ENCODE assay signal across 20 cellular contexts in genomic region chr12:13090054-13090453, GRCh38. TPM values are rescaled to one million over a fixed set of nuclear protein-coding genes. Genes with fewer than 3 reads are reported as not detected.
A peak's percentile ranks its signal among the peaks of the same experiment; 100 is the strongest.
DNase-seq lines count a peak whose midpoint lies in the region; ATAC-seq, FAIRE-seq and TF ChIP-seq lines count a peak whose summit lies in the region.
"Had no signal": no experiment of that assay in that cellular context is flagged by ENCODE, and none has a peak within 500 bp of the region (broad histone marks: within the 10 kb centered on the region; RNA-seq: fewer than 3 reads in every experiment).

No MANE protein-coding gene starts in this region.

- intact Hi-C loops in thyroid gland (cut with DNase I) = loop anchor here (10.0 kb wide), 1 partner anchor 175 kb away; no protein-coding TSS in a partner anchor

- H3K4me2 ChIP-seq in neuronal stem cell (ENCODE audit: insufficient read depth, low read length, poor library complexity, severe bottlenecking) = no peak overlapping the region
- H3K4me2 ChIP-seq: neural progenitor cell had no signal

- H3K4me3 ChIP-seq in neuronal stem cell (ENCODE audit: low read length in 2 of 2) (no peak overlapping the region), thyroid gland (replicated peaks in 1 of 3) (no peak overlapping the region)
- H3K4me3 ChIP-seq: heart right ventricle, neural progenitor cell, psoas muscle had no signal

- ATAC-seq in GM21723 (IDR thresholded peaks at IDR 0.05; ENCODE audit: unreplicated experiment) (peak; percentile 60), HG03469 (IDR thresholded peaks at IDR 0.05; ENCODE audit: unreplicated experiment) (peak; percentile 50)
- ATAC-seq: heart right ventricle, left colon, psoas muscle, WTC11 had no signal

- H3K4me1 ChIP-seq in neuronal stem cell (ENCODE audit: control insufficient read depth in 2 of 2, insufficient read depth in 1 of 2, low read depth in 1 of 2, low read length in 2 of 2) = peaks cover 5 to 22% of the 10 kb centered on the region in 2 donors
- peaks cover 9 to 20% of the 10 kb centered on the region in 2 donors for H3K4me1 ChIP-seq in thyroid gland
- H3K4me1 ChIP-seq: psoas muscle had no signal

- peaks cover 0 to 2% of the 10 kb centered on the region in 2 donors for H3K9me3 ChIP-seq in neuronal stem cell (replicated peaks in 1 of 2; ENCODE audit: control insufficient read depth in 2 of 2, insufficient read depth in 1 of 2, low read depth in 1 of 2, low read length in 2 of 2)
- H3K9me3 ChIP-seq in thyroid gland = no peaks in the 10 kb centered on the region
- H3K9me3 ChIP-seq: heart right ventricle, psoas muscle had no signal

- WGBS in neuronal stem cell (ENCODE audit: extremely low coverage in 2 of 2, insufficient read length in 2 of 2, insufficient replicate concordance in 1 of 2), 2 donors = no CpG with 5 or more reads among the region's 4 CpGs
- WGBS in thyroid gland, 2 donors = 92 to 96% methylated on average over 4 of the region's 4 CpGs

- H3K9ac ChIP-seq in neuronal stem cell (ENCODE audit: low read depth, low read length, poor library complexity) = no peak overlapping the region
- H3K9ac ChIP-seq: neural progenitor cell had no signal

- no peak overlapping the region for H2AFZ ChIP-seq in neuronal stem cell (ENCODE audit: low read length)
- H2AFZ ChIP-seq: neural progenitor cell had no signal

- H4K91ac ChIP-seq in neuronal stem cell (ENCODE audit: low read depth, low read length, poor library complexity) = no peak overlapping the region

- no peak overlapping the region for H2BK120ac ChIP-seq in neuronal stem cell (ENCODE audit: low read depth, low read length)

- no peak overlapping the region for H3K14ac ChIP-seq in neuronal stem cell (ENCODE audit: low read length)

- H3K23ac ChIP-seq in neuronal stem cell (ENCODE audit: low read depth, low read length, poor library complexity) = no peak overlapping the region

- H3K18ac ChIP-seq in neuronal stem cell (ENCODE audit: low read length) = no peak overlapping the region

- no peak overlapping the region for H2BK5ac ChIP-seq in neuronal stem cell (ENCODE audit: low read length)

- DNase-seq in GM18507 (ENCODE audit: extremely low spot score, insufficient read length, low read depth) (no peak), neuronal stem cell (ENCODE audit: low spot score) (no peak), DMS114 treated with DMSO at 0.1 percent for 48 hours (lab: John Stamatoyannopoulos, UW; ENCODE audit: unreplicated experiment) (no peak), thyroid gland (no peak)
- DNase-seq in stimulated activated CD4-positive, alpha-beta T cell treated with anti-CD3 and anti-CD28 coated beads, Interleukin-15, amount 100 ng/mL, for 24 hours = no peak
- DNase-seq: activated naive CD4-positive, alpha-beta T cell treated with anti-CD3 and anti-CD28 coated beads for 36 hours; CD8-positive, alpha-beta memory T cell; effector CD4-positive, alpha-beta T cell; GF-D8; heart right ventricle; KBM-7; left colon; NCI-H510A treated with DMSO at 0.1 percent for 48 hours; psoas muscle; T-helper 9 cell had no signal

- peak overlapping the region; percentile 3 for H2BK15ac ChIP-seq in neuronal stem cell (ENCODE audit: low read length)

- H3K4ac ChIP-seq in neuronal stem cell (ENCODE audit: low read length) = no peak overlapping the region

- no peaks in the 10 kb centered on the region for H3K27me3 ChIP-seq in neuronal stem cell (ENCODE audit: control insufficient read depth in 3 of 3, insufficient read depth in 3 of 3, low read depth in 1 of 3, low read length in 3 of 3)
- H3K27me3 ChIP-seq in thyroid gland = no peaks in the 10 kb centered on the region
- H3K27me3 ChIP-seq: heart right ventricle, neural progenitor cell had no signal

- H3K36me3 ChIP-seq in neuronal stem cell (replicated peaks in 1 of 2; ENCODE audit: control insufficient read depth in 2 of 2, insufficient read depth in 2 of 2, low read length in 2 of 2) = no peaks in the 10 kb centered on the region
- no peaks in the 10 kb centered on the region for H3K36me3 ChIP-seq in thyroid gland
- H3K36me3 ChIP-seq: neural progenitor cell had no signal

- TF ChIP-seq POLR2A in thyroid gland (IDR thresholded peaks at IDR 0.05) = no peak

- H3K27ac ChIP-seq in neuronal stem cell (replicated peaks; ENCODE audit: low read length) (no peak overlapping the region), thyroid gland (no peak overlapping the region)
- H3K27ac ChIP-seq: heart right ventricle, neural progenitor cell, psoas muscle had no signal

- peak overlapping the region; percentile 41 for H2AK5ac ChIP-seq in neuronal stem cell (ENCODE audit: low read depth, low read length)

- H4K8ac ChIP-seq in neuronal stem cell (ENCODE audit: low read depth, low read length) = no peak overlapping the region

- no peak for TF ChIP-seq CTCF in thyroid gland (IDR thresholded peaks at IDR 0.05)

- H2BK12ac ChIP-seq in neuronal stem cell (ENCODE audit: low read length) = no peak overlapping the region

- FAIRE-seq in GM18507 (lab: Jason Lieb, UNC) = peak; percentile 42
- FAIRE-seq: HTR-8/SVneo had no signal

- no peaks in the 10 kb centered on the region for H3K79me1 ChIP-seq in neuronal stem cell (ENCODE audit: low read depth, low read length)

RNA-seq across cellular contexts. Expression of gene GSG1, which starts 13.4 kb away (rescaled TPM):
- 0.04 TPM for polyA plus RNA-seq in neuronal stem cell (2013, experiment 1 of 2)
- not detected for polyA plus RNA-seq in neuronal stem cell (2013, experiment 2 of 2)
- 1 to 10 TPM in 1 of 4 donors, not detected in 3; 1.2 TPM for total RNA-seq in thyroid gland
- total RNA-seq: activated naive CD4-positive, alpha-beta T cell treated with anti-CD3 and anti-CD28 coated beads for 36 hours; CD8-positive, alpha-beta memory T cell; heart right ventricle; left colon; psoas muscle had no signal
- polyA plus RNA-seq: CD8-positive, alpha-beta memory T cell; heart right ventricle; psoas muscle had no signal

RNA-seq across cellular contexts. Expression of gene FAM234B, which starts 45.9 kb away (rescaled TPM):
- polyA plus RNA-seq in neuronal stem cell (2013, experiment 1 of 2) = 15.9 TPM
- 15.5 TPM for polyA plus RNA-seq in neuronal stem cell (2013, experiment 2 of 2)
- total RNA-seq in thyroid gland = 10 to 100 TPM; 15.7 to 23.2 (median 19.3) TPM
